31 cellular contexts compared by ENCODE assay signal in genomic region chr3:56689303-56689702, GRCh38.
"Had no signal": no experiment of that assay in that cellular context is flagged by ENCODE, and none has a peak within 500 bp of the region (broad histone marks: within the 10 kb centered on the region; RNA-seq: fewer than 3 reads in every experiment).

No MANE protein-coding gene starts in this region.

- H2AFZ ChIP-seq: neural progenitor cell, parathyroid adenoma had no signal

- H3K36me3 ChIP-seq: neural progenitor cell, ovary, spleen, suprapubic skin, tibial artery, transverse colon, upper lobe of left lung, vagina had no signal

- FAIRE-seq: urothelium cell line had no signal

- H3K36me3 Mint-ChIP-seq: natural killer cell; stimulated activated memory B cell treated with anti-CD40 and anti-IgM and Interleukin-4, amounts not matched to agents 10 μg/mL and 1 μg/mL and 100 μg/mL, for 72 hours had no signal

- H3K27me3 Mint-ChIP-seq: progenitor cell of endocrine pancreas; stimulated activated memory B cell treated with anti-CD40 and anti-IgM and Interleukin-4, amounts not matched to agents 10 μg/mL and 1 μg/mL and 100 μg/mL, for 72 hours; stimulated activated naive CD8-positive, alpha-beta T cell treated with anti-CD3 and anti-CD28 coated beads, Interleukin-15, amount 100 ng/mL, for 72 hours had no signal

- H3K4me3 Mint-ChIP-seq: natural killer cell; nephron; neural progenitor cell; stimulated activated memory B cell treated with anti-CD40 and anti-IgM and Interleukin-4, amounts not matched to agents 10 μg/mL and 1 μg/mL and 100 μg/mL, for 72 hours; stimulated activated naive CD8-positive, alpha-beta T cell treated with anti-CD3 and anti-CD28 coated beads, Interleukin-15, amount 100 ng/mL, for 72 hours had no signal

- H3K27ac ChIP-seq: neural progenitor cell, ovary, parathyroid adenoma, psoas muscle, skin epidermis, spleen, suprapubic skin, testis, tibial artery, transverse colon, upper lobe of left lung, vagina had no signal

- H3K4me2 ChIP-seq: neural progenitor cell, smooth muscle cell had no signal

- H3K4me3 ChIP-seq: neural progenitor cell, ovary, psoas muscle, skin epidermis, smooth muscle cell, spleen, suprapubic skin, testis, tibial artery, transverse colon, upper lobe of left lung, vagina had no signal

- H3K4me1 Mint-ChIP-seq: nephron, neural progenitor cell had no signal

- ATAC-seq: natural killer cell; psoas muscle; right cardiac atrium; sciatic nerve; stimulated activated memory B cell treated with anti-CD40 and anti-IgM and Interleukin-4, amounts not matched to agents 10 μg/mL and 1 μg/mL and 100 μg/mL, for 72 hours; stimulated activated naive CD8-positive, alpha-beta T cell treated with anti-CD3 and anti-CD28 coated beads, Interleukin-15, amount 100 ng/mL, for 72 hours; stimulated activated naive CD8-positive, alpha-beta T cell treated with anti-CD3 and anti-CD28 coated beads, Interleukin-15, Interleukin-2, amounts not matched to agents 100 U/mL and 50 U/mL, for 24 hours had no signal

- H3K79me2 ChIP-seq: parathyroid adenoma had no signal

- H3K9ac ChIP-seq: neural progenitor cell, parathyroid adenoma had no signal

- H3K27me3 ChIP-seq: neural progenitor cell, ovary, spleen, suprapubic skin, testis, tibial artery, transverse colon, upper lobe of left lung, vagina had no signal

- H3K4me1 ChIP-seq: neural progenitor cell, parathyroid adenoma, psoas muscle, suprapubic skin, testis, tibial artery, transverse colon, vagina had no signal

- H3K27ac Mint-ChIP-seq: natural killer cell; nephron; neural progenitor cell; stimulated activated memory B cell treated with anti-CD40 and anti-IgM and Interleukin-4, amounts not matched to agents 10 μg/mL and 1 μg/mL and 100 μg/mL, for 72 hours; stimulated activated naive CD8-positive, alpha-beta T cell treated with anti-CD3 and anti-CD28 coated beads, Interleukin-15, amount 100 ng/mL, for 72 hours had no signal

- H3K9me3 ChIP-seq: ovary, psoas muscle, spleen, suprapubic skin, testis, tibial artery, transverse colon, upper lobe of left lung, vagina had no signal

- DNase-seq: natural killer cell; occipital lobe; ovary; posterior cingulate gyrus; psoas muscle; right cardiac atrium; spleen; stimulated activated CD4-positive, alpha-beta T cell treated with anti-CD3 and anti-CD28 coated beads, Interleukin-12 subunit alpha, Interleukin-12 subunit beta, amount 100 ng/mL, for 4 hours; stimulated activated CD4-positive, alpha-beta T cell treated with anti-CD3 and anti-CD28 coated beads, Interleukin-1b, Interleukin-23, amount 100 ng/mL, for 48 hours; stimulated activated CD4-positive, alpha-beta T cell treated with anti-CD3 and anti-CD28 coated beads, Interleukin-4, amount 100 ng/mL, for 1 hour; stimulated activated CD4-positive, alpha-beta T cell treated with anti-CD3 and anti-CD28 coated beads, Interleukin-4, amount 100 ng/mL, for 4 hours; stimulated activated CD8-positive, alpha-beta memory T cell treated with anti-CD3 and anti-CD28 coated beads, Interleukin-4, amount 100 ng/mL, for 48 hours; stimulated activated naive CD4-positive, alpha-beta T cell; stimulated activated naive CD8-positive, alpha-beta T cell treated with anti-CD3 and anti-CD28 coated beads, Interleukin-15, amount 100 ng/mL, for 72 hours; stimulated activated naive CD8-positive, alpha-beta T cell treated with anti-CD3 and anti-CD28 coated beads, Interleukin-15, Interleukin-2, amounts not matched to agents 100 U/mL and 50 U/mL, for 24 hours; substantia nigra; testis; tibial artery; transverse colon; upper lobe of left lung had no signal

- H3K9me3 Mint-ChIP-seq: natural killer cell; neural progenitor cell; stimulated activated memory B cell treated with anti-CD40 and anti-IgM and Interleukin-4, amounts not matched to agents 10 μg/mL and 1 μg/mL and 100 μg/mL, for 72 hours; stimulated activated naive CD8-positive, alpha-beta T cell treated with anti-CD3 and anti-CD28 coated beads, Interleukin-15, amount 100 ng/mL, for 72 hours had no signal
